ENCODE assay signal across 1 cellular context in genomic region chr7:102152672-102153585, GRCh38.
TF ChIP-seq lines count a peak whose summit lies in the region.

No MANE protein-coding gene starts in this region.

TF ChIP-seq in HepG2, 621 proteins besides CTCF, POLR2A, EP300 and RAD21 (continued from another document and continues in another):
- peak; percentile 70 for TF ChIP-seq ARID5B (CRISPR knock-in tag; IDR thresholded peaks at IDR 0.05)
- TF ChIP-seq RCOR2 (CRISPR knock-in tag; IDR thresholded peaks at IDR 0.05), result 0 out of 2 replicates have a peak, but pooled peaks have one; percentile 19
- TF ChIP-seq ZNF883 (CRISPR knock-in tag; IDR thresholded peaks at IDR 0.05; ENCODE audit: not compliant biosample characterization), result no peak
- no peak for TF ChIP-seq NFIC (IDR thresholded peaks at IDR 0.05; ENCODE audit: low read length)
- no peak for TF ChIP-seq PLRG1 (conservative IDR thresholded peaks at IDR 0.05)
- TF ChIP-seq ZC3H4 (CRISPR knock-in tag; IDR thresholded peaks at IDR 0.05; ENCODE audit: borderline replicate concordance), result no peak
- no peak for TF ChIP-seq ZSCAN20 (CRISPR knock-in tag; IDR thresholded peaks at IDR 0.05; ENCODE audit: borderline replicate concordance)
- no peak for TF ChIP-seq PBX2 (CRISPR knock-in tag; IDR thresholded peaks at IDR 0.05)
- TF ChIP-seq ZKSCAN5 (CRISPR knock-in tag; IDR thresholded peaks at IDR 0.05), result peak; percentile 38; the same call in 1 of the 2 replicates
- 0 out of 2 replicates have a peak, but pooled peaks have one; percentile 6 for TF ChIP-seq ONECUT2 (CRISPR knock-in tag; IDR thresholded peaks at IDR 0.05)
- no peak for TF ChIP-seq GFI1 (CRISPR knock-in tag; IDR thresholded peaks at IDR 0.05; ENCODE audit: borderline replicate concordance)
- peak; percentile 96 for TF ChIP-seq SP5 (CRISPR knock-in tag; IDR thresholded peaks at IDR 0.05; ENCODE audit: borderline replicate concordance, low read depth)
- peak; percentile 15; the same call in 1 of the 2 replicates for TF ChIP-seq KMT2B (CRISPR knock-in tag; IDR thresholded peaks at IDR 0.05)
- TF ChIP-seq SIX1 (CRISPR knock-in tag; IDR thresholded peaks at IDR 0.05; ENCODE audit: borderline replicate concordance), result peak; percentile 9; the same call in 1 of the 2 replicates
- TF ChIP-seq ZNF646 (CRISPR knock-in tag; IDR thresholded peaks at IDR 0.05), result no peak
- TF ChIP-seq SP140L (CRISPR knock-in tag; IDR thresholded peaks at IDR 0.05; ENCODE audit: borderline replicate concordance), result no peak
- TF ChIP-seq ZNF737 (CRISPR knock-in tag; IDR thresholded peaks at IDR 0.05; ENCODE audit: borderline replicate concordance), result no peak
- TF ChIP-seq LCORL (IDR thresholded peaks at IDR 0.05), result no peak
- peak; percentile 82 for TF ChIP-seq LCORL (CRISPR knock-in tag; IDR thresholded peaks at IDR 0.05)
- no peak for TF ChIP-seq NFIB (CRISPR knock-in tag; IDR thresholded peaks at IDR 0.05; ENCODE audit: borderline replicate concordance)
- peak; percentile 62 for TF ChIP-seq ZEB1 (IDR thresholded peaks at IDR 0.05; ENCODE audit: insufficient replicate concordance, low read depth)
- TF ChIP-seq TRIM22 (IDR thresholded peaks at IDR 0.05), result no peak
- peak; percentile 62; the same call in 1 of the 2 replicates for TF ChIP-seq ZNF788 (CRISPR knock-in tag; IDR thresholded peaks at IDR 0.05; ENCODE audit: borderline replicate concordance)
- peak; percentile 54; the same call in 1 of the 2 replicates for TF ChIP-seq KLF6 (CRISPR knock-in tag; IDR thresholded peaks at IDR 0.05)
- TF ChIP-seq ZNF749 (CRISPR knock-in tag; IDR thresholded peaks at IDR 0.05; ENCODE audit: borderline replicate concordance), result no peak
- no peak; the same call in 1 of the 2 replicates for TF ChIP-seq SOX5 (CRISPR knock-in tag; IDR thresholded peaks at IDR 0.05; ENCODE audit: borderline replicate concordance)
- peak; percentile 95 for TF ChIP-seq CEBPB (IDR thresholded peaks at IDR 0.05; ENCODE audit: borderline replicate concordance, low read depth, low read length)
- no peak for TF ChIP-seq ZNF773 (CRISPR knock-in tag; IDR thresholded peaks at IDR 0.05; ENCODE audit: borderline replicate concordance)
- TF ChIP-seq ZNF574 (CRISPR knock-in tag; IDR thresholded peaks at IDR 0.05), result no peak; the same call in 1 of the 2 replicates
- no peak for TF ChIP-seq NCOA1 (CRISPR knock-in tag; IDR thresholded peaks at IDR 0.05)
- TF ChIP-seq PREB (CRISPR knock-in tag; IDR thresholded peaks at IDR 0.05), result no peak
- TF ChIP-seq ZNF747 (CRISPR knock-in tag; IDR thresholded peaks at IDR 0.05; ENCODE audit: borderline replicate concordance), result peak; percentile 56; the same call in 1 of the 2 replicates
- no peak for TF ChIP-seq ZNF777 (CRISPR knock-in tag; IDR thresholded peaks at IDR 0.05)
- TF ChIP-seq ZSCAN5A (CRISPR knock-in tag; IDR thresholded peaks at IDR 0.05; ENCODE audit: borderline replicate concordance), result no peak
- 0 out of 2 replicates have a peak, but pooled peaks have one; percentile 15 for TF ChIP-seq ZNF766 (CRISPR knock-in tag; IDR thresholded peaks at IDR 0.05; ENCODE audit: borderline replicate concordance)
- TF ChIP-seq ZNF670 (CRISPR knock-in tag; IDR thresholded peaks at IDR 0.05; ENCODE audit: borderline replicate concordance), result no peak
- TF ChIP-seq TMF1 (CRISPR knock-in tag; IDR thresholded peaks at IDR 0.05; ENCODE audit: low read depth), result no peak
- TF ChIP-seq CEBPZ (IDR thresholded peaks at IDR 0.05; ENCODE audit: low read length), result no peak
